In genomic region chr18:6376433-6377229, GRCh38 we compare ENCODE assay signal across 20 cellular contexts. TPM values are rescaled to one million over a fixed set of nuclear protein-coding genes. Genes with fewer than 3 reads are reported as not detected.
DNase-seq lines count a peak whose midpoint lies in the region; ATAC-seq, FAIRE-seq and TF ChIP-seq lines count a peak whose summit lies in the region.
"Had no signal": no experiment of that assay in that cellular context is flagged by ENCODE, and none has a peak within 500 bp of the region (broad histone marks: within the 10 kb centered on the region; RNA-seq: fewer than 3 reads in every experiment).

No MANE protein-coding gene starts in this region.

- TF ChIP-seq POLR2A in esophagus muscularis mucosa (IDR thresholded peaks at IDR 0.05; ENCODE audit: low read depth): no peak
- no peak for TF ChIP-seq POLR2A in HepG2 (IDR thresholded peaks at IDR 0.05; ENCODE audit: insufficient read depth in 1 of 2, low read depth in 2 of 2, low read length in 2 of 2)

- H3F3A ChIP-seq in PC-3 (ENCODE audit: low read length, unreplicated experiment): no peaks in the 10 kb centered on the region

- H3K4me1 ChIP-seq in PC-3 (ENCODE audit: insufficient read depth, low read length): peaks cover 5% of the 10 kb centered on the region; the same call in 1 of the 2 replicates
- no peaks in the 10 kb centered on the region for H3K4me1 ChIP-seq in esophagus muscularis mucosa
- peaks cover 69% of the 10 kb centered on the region for H3K4me1 ChIP-seq in HepG2 (ENCODE audit: insufficient read depth, low read length)
- H3K4me1 ChIP-seq: A549 had no signal

- no peak for TF ChIP-seq EP300 in esophagus muscularis mucosa (IDR thresholded peaks at IDR 0.05)
- TF ChIP-seq EP300 in HepG2 (IDR thresholded peaks at IDR 0.05; ENCODE audit: low read depth in 2 of 2, low read length in 2 of 2): peak in 1 of 2 experiments; percentile 92; a peak in 2 of 4 replicates
- TF ChIP-seq EP300 in HepG2 (CRISPR knock-in tag; IDR thresholded peaks at IDR 0.05; ENCODE audit: borderline replicate concordance): peak; percentile 52; the same call in 1 of the 2 replicates

- H3K9me2 ChIP-seq in PC-3 (replicated peaks; ENCODE audit: low read length): no peaks in the 10 kb centered on the region

- no peak for TF ChIP-seq RAD21 in HepG2 (CRISPR knock-in tag; IDR thresholded peaks at IDR 0.05)

- H3K9me3 ChIP-seq in PC-3 (ENCODE audit: low read length) (no peaks in the 10 kb centered on the region), esophagus muscularis mucosa (peaks cover 0 to 9% (median 3%) of the 10 kb centered on the region in 4 donors), HepG2 (ENCODE audit: low read length) (no peaks in the 10 kb centered on the region)
- H3K9me3 ChIP-seq: A549, Caco-2 had no signal

- H3K36me3 ChIP-seq in PC-3 (ENCODE audit: low read depth, low read length): no peaks in the 10 kb centered on the region
- H3K36me3 ChIP-seq in esophagus muscularis mucosa: no peaks in the 10 kb centered on the region
- H3K36me3 ChIP-seq in HepG2 (replicated peaks in 1 of 2; ENCODE audit: control insufficient read depth in 1 of 2, insufficient read depth in 2 of 2, low read length in 2 of 2): no peaks in the 10 kb centered on the region

- TF ChIP-seq CTCF in PC-3 (conservative IDR thresholded peaks at IDR 0.05; ENCODE audit: low read depth, low read length) (no peak), esophagus muscularis mucosa (IDR thresholded peaks at IDR 0.05) (no peak), HepG2 (CRISPR knock-in tag; IDR thresholded peaks at IDR 0.05) (no peak)

- H3K9ac ChIP-seq in PC-3 (ENCODE audit: low read length): no peak overlapping the region
- H3K9ac ChIP-seq in HepG2 (ENCODE audit: insufficient read depth, low read depth, low read length): peak overlapping the region; percentile 49; the same call in 1 of the 2 replicates

- BruUV-seq in PC-3 (replicated peaks; lab: Mats Ljungman, UMichigan): no TSS peak
- no TSS peak for BruUV-seq in HepG2 (replicated peaks; lab: Mats Ljungman, UMichigan)

- 92% methylated on average over 6 of the region's 6 CpGs for WGBS in esophagus muscularis mucosa
- WGBS in HepG2 (ENCODE audit: low lambda C conversion rate): 38% methylated on average over 6 of the region's 6 CpGs

- FAIRE-seq in HepG2 (lab: Jason Lieb, UNC): no peak
- FAIRE-seq: A549, D721Med, G401.6, GM12891, GM19239, H1 had no signal

- POLR2A ChIA-PET in PC-3 (lab: Charles Lee; ENCODE audit: unreplicated experiment): no interaction called here
- POLR2A ChIA-PET in HepG2 (lab: Yijun Ruan, JAX): interaction anchor here (1.1 kb wide), 1 partner anchor 29 kb away, joined by 3 read pairs; no protein-coding TSS in a partner anchor

- CTCF ChIA-PET in PC-3 (lab: Charles Lee) (no interaction called here), HepG2 (lab: Yijun Ruan, JAX; ENCODE audit: low intra/inter-chr PET ratio, low total read pairs) (no interaction called here)

- in situ Hi-C loops in HepG2 (cut with HindIII; ENCODE audit: extremely low pct_ligation_motif_present, low pct_unique_long_range_greater_than_20kb): no loop called here

- H3K4me2 ChIP-seq in PC-3 (ENCODE audit: low read length): no peak overlapping the region
- H3K4me2 ChIP-seq in HepG2 (ENCODE audit: low read depth, low read length): peak overlapping the region; percentile 69
- H3K4me2 ChIP-seq: A549 had no signal

- intact Hi-C loops in PC-3 (cut with micrococcal nuclease) (loop anchor here (2.0 kb wide), 1 partner anchor 20 kb away; no protein-coding TSS in a partner anchor), esophagus muscularis mucosa (cut with DNase I) (no loop called here), HepG2 (cut with micrococcal nuclease; ENCODE audit: unreplicated experiment) (no loop called here)

- H3K27ac ChIP-seq in PC-3 (ENCODE audit: low read length) (no peak overlapping the region), esophagus muscularis mucosa (replicated peaks in 1 of 4) (no peak overlapping the region), HepG2 (ENCODE audit: extremely low read length, insufficient read depth, low read length) (peak overlapping the region; percentile 66)
- H3K27ac ChIP-seq: 22Rv1, A549, C4-2B had no signal

- ATAC-seq in PC-3 (peak; percentile 91), HepG2 (peak; percentile 52), HG03097 (IDR thresholded peaks at IDR 0.05; ENCODE audit: low FRiP score, unreplicated experiment) (no peak), HG02852 (IDR thresholded peaks at IDR 0.05; ENCODE audit: unreplicated experiment) (no peak)
- ATAC-seq: A549 had no signal

- H4K20me1 ChIP-seq in PC-3 (ENCODE audit: low read length): no peaks in the 10 kb centered on the region
- H4K20me1 ChIP-seq in HepG2 (ENCODE audit: insufficient read depth, low read length): no peaks in the 10 kb centered on the region

- peak; percentile 79 for DNase-seq in PC-3
- peak; percentile 78 for DNase-seq in esophagus muscularis mucosa (ENCODE audit: extremely low spot score)
- DNase-seq in HepG2 (ENCODE audit: low spot score): peak; percentile 86
- DNase-seq in renal cortical epithelial cell (ENCODE audit: low read depth): peak; percentile 11
- DNase-seq in HPDE6-E6E7 (ENCODE audit: extremely low spot score): no peak
- DNase-seq: AML-193; Caco-2; CD4-positive, alpha-beta T cell; H9 had no signal

- H3K27me3 ChIP-seq in PC-3 (ENCODE audit: low read length) (no peaks in the 10 kb centered on the region), esophagus muscularis mucosa (no peaks in the 10 kb centered on the region), HepG2 (ENCODE audit: control insufficient read depth in 1 of 2, insufficient read depth in 2 of 2, low read length in 2 of 2) (no peaks in the 10 kb centered on the region)

- H3K4me3 ChIP-seq in PC-3 (ENCODE audit: low read length) (no peak overlapping the region), esophagus muscularis mucosa (no peak overlapping the region), HepG2 (replicated peaks in 1 of 3; ENCODE audit: insufficient read depth in 1 of 3, low read depth in 2 of 3, low read length in 3 of 3) (no peak overlapping the region)
- H3K4me3 ChIP-seq: A549 had no signal

- H3K79me2 ChIP-seq in PC-3 (ENCODE audit: low read length) (no peaks in the 10 kb centered on the region), HepG2 (ENCODE audit: insufficient read depth, low read length) (peaks cover 16% of the 10 kb centered on the region)

- H2AFZ ChIP-seq in PC-3 (ENCODE audit: low read length): no peak overlapping the region
- no peak overlapping the region for H2AFZ ChIP-seq in HepG2 (ENCODE audit: low read length)

TF ChIP-seq in HepG2, 621 proteins besides CTCF, POLR2A, EP300 and RAD21 (continues in another document):
- TF ChIP-seq ZNF24 (IDR thresholded peaks at IDR 0.05) (no peak), SOX13 (IDR thresholded peaks at IDR 0.05) (no peak), SOX13 (CRISPR knock-in tag; conservative IDR thresholded peaks at IDR 0.05 in 1 of 2, IDR thresholded peaks at IDR 0.05 in 1 of 2) (peak in 1 of 2 experiments; percentile 61; a peak in 1 of 4 replicates), FOXO1 (CRISPR knock-in tag; IDR thresholded peaks at IDR 0.05) (peak; percentile 72; the same call in 1 of the 2 replicates), ZNF691 (CRISPR knock-in tag; IDR thresholded peaks at IDR 0.05; ENCODE audit: borderline replicate concordance, low read depth) (0 out of 2 replicates have a peak, but pooled peaks have one; percentile 47), MLLT10 (CRISPR knock-in tag; IDR thresholded peaks at IDR 0.05) (no peak), SMAD1 (CRISPR knock-in tag; IDR thresholded peaks at IDR 0.05; ENCODE audit: borderline replicate concordance, low read depth) (no peak), FOXJ3 (CRISPR knock-in tag; IDR thresholded peaks at IDR 0.05; ENCODE audit: borderline replicate concordance) (peak; percentile 37; the same call in 1 of the 2 replicates), SP2 (CRISPR knock-in tag; IDR thresholded peaks at IDR 0.05) (no peak), CREB1 (IDR thresholded peaks at IDR 0.05) (no peak), CREB1 (CRISPR knock-in tag; IDR thresholded peaks at IDR 0.05) (peak; percentile 47; the same call in 1 of the 2 replicates)

RNA-seq across cellular contexts. Expression of gene L3MBTL4, which starts 38.1 kb away (rescaled TPM):
- total RNA-seq in PC-3 (2014; rRNA removed): 0.47 and 0.63 TPM in 2 replicates
- total RNA-seq in esophagus muscularis mucosa: 1 to 10 TPM; 1.0 to 2.9 (median 1.6) TPM
- 12.8 and 13.3 TPM in 2 replicates for total RNA-seq in HepG2 (2016; rRNA removed; fragmentation: Illumina TruSeq; extraction: Trizol)
- 25.3 and 29.3 TPM in 2 replicates for total RNA-seq in HepG2 (2016; cell fraction: cytosol; rRNA removed; fragmentation: Illumina TruSeq; extraction: Trizol; ENCODE audit: low read depth)
- 11.6 and 12.3 TPM in 2 replicates for total RNA-seq in HepG2 (2016; cell fraction: insoluble cytoplasmic fraction; rRNA removed; fragmentation: Illumina TruSeq; extraction: Trizol)
- 18.9 and 22.5 TPM in 2 replicates for total RNA-seq in HepG2 (2016; cell fraction: membrane; rRNA removed; fragmentation: Illumina TruSeq; extraction: Trizol)
- total RNA-seq in HepG2 (2016; cell fraction: nucleus; rRNA removed; fragmentation: Illumina TruSeq; extraction: Trizol): 23.9 and 26.7 TPM in 2 replicates
- polyA plus RNA-seq in HepG2 (2011; rRNA removed): 10.8 and 13.6 TPM in 2 replicates
- 7.7 and 12.3 TPM in 2 replicates for polyA plus RNA-seq in HepG2 (2011; cell fraction: cytosol; rRNA removed)
- 16.7 and 22.6 TPM in 2 replicates for polyA plus RNA-seq in HepG2 (2011; cell fraction: nucleus; rRNA removed)
- polyA plus RNA-seq in HepG2 (2012): 17.6 and 21.8 TPM in 2 replicates
- 1.4 and 1.5 TPM in 2 replicates for polyA plus RNA-seq in HepG2 (2016; cell fraction: cytosol; fragmentation: Illumina TruSeq; extraction: Trizol; ENCODE audit: low read depth)
- 9.6 and 10.1 TPM in 2 replicates for polyA plus RNA-seq in HepG2 (2016; cell fraction: insoluble cytoplasmic fraction; fragmentation: Illumina TruSeq; extraction: Trizol; ENCODE audit: low read depth)
- 3.7 TPM in 2 replicates for polyA plus RNA-seq in HepG2 (2016; cell fraction: membrane; fragmentation: Illumina TruSeq; extraction: Trizol; ENCODE audit: low read depth)
- polyA plus RNA-seq in HepG2 (2016; cell fraction: nucleus; fragmentation: Illumina TruSeq; extraction: Trizol; ENCODE audit: insufficient read depth, low read depth): 9.3 and 9.7 TPM in 2 replicates
- 24.0 TPM in 1 of 2 replicates, not detected in the other for polyA minus RNA-seq in HepG2 (2011; rRNA and poly(A)+ RNA removed; ENCODE audit: low replicate concordance)
- 13.0 and 15.2 TPM in 2 replicates for polyA minus RNA-seq in HepG2 (2011; cell fraction: cytosol; rRNA and poly(A)+ RNA removed)
- 98.6 and 130 TPM in 2 replicates for polyA minus RNA-seq in HepG2 (2011; cell fraction: nucleus; rRNA and poly(A)+ RNA removed)
- total RNA-seq in renal cortical epithelial cell: 2.2 and 9.6 TPM in 2 replicates
- polyA plus RNA-seq: BJ had no signal

Comparison
In these comparisons a context has a peak if more than half of its experiments do, and no peak if none do; other contexts are left out.
1. ATAC-seq: peak in PC-3 (single experiment) and HepG2 (single experiment); none in HG03097 (single experiment) and HG02852 (single experiment).